Comparison of ENCODE assay signal across 8 cellular contexts in genomic region chr22:36860821-36861659, GRCh38. TPM values are rescaled to one million over a fixed set of nuclear protein-coding genes. Genes with fewer than 3 reads are reported as not detected.
DNase-seq lines count a peak whose midpoint lies in the region; ATAC-seq and TF ChIP-seq lines count a peak whose summit lies in the region.

Gene NCF4, plus strand, starts transcription at chr22:36861006. Its CDS starts 166 bp downstream, at chr22:36861172.

- H3K27ac Mint-ChIP-seq in mesothelial cell of epicardium = no peak within 1 kb of the TSS

- TF ChIP-seq CTCF in prostate gland (IDR thresholded peaks at IDR 0.05) = no peak
- TF ChIP-seq CTCF in mesothelial cell of epicardium (IDR thresholded peaks at IDR 0.05; ENCODE audit: unreplicated experiment) = no peak

- ATAC-seq in GM18867 (IDR thresholded peaks at IDR 0.05; ENCODE audit: unreplicated experiment) = peak; percentile 64
- peak; percentile 67 for ATAC-seq in HG02852 (IDR thresholded peaks at IDR 0.05; ENCODE audit: unreplicated experiment)

- peaks cover 4% of the 10 kb centered on the region for H3K27me3 ChIP-seq in prostate gland (replicated peaks; ENCODE audit: insufficient read depth)

- peaks cover 5% of the 10 kb centered on the region for H3K4me1 Mint-ChIP-seq in mesothelial cell of epicardium

- DNase-seq in central memory CD4-positive, alpha-beta T cell = peak; percentile 21
- DNase-seq in prostate gland (ENCODE audit: low spot score) = peak; percentile 24
- DNase-seq in DMS79 treated with DMSO at 0.1 percent for 48 hours (lab: John Stamatoyannopoulos, UW) = no peak
- DNase-seq in hepatic stellate cell (ENCODE audit: low spot score) = no peak
- DNase-seq in mesothelial cell of epicardium (ENCODE audit: low spot score in 2 of 2, unreplicated experiment in 2 of 2) = no peak

- intact Hi-C loops in prostate gland (cut with DNase I) = no loop called here

- no peak within 1 kb of the TSS for H3K4me3 Mint-ChIP-seq in mesothelial cell of epicardium

- TF ChIP-seq POLR2A in Raji (IDR thresholded peaks at IDR 0.05; ENCODE audit: insufficient read depth, low read depth, low read length) (peak; percentile 68), prostate gland (IDR thresholded peaks at IDR 0.05) (no peak)

- no peaks in the 10 kb centered on the region for H3K4me1 ChIP-seq in prostate gland (replicated peaks)

- H3K4me3 ChIP-seq in prostate gland = no peak within 1 kb of the TSS

- peaks cover 42% of the 10 kb centered on the region for H3K27me3 Mint-ChIP-seq in mesothelial cell of epicardium (ENCODE audit: low read depth)

- no peaks in the 10 kb centered on the region for H3K9me3 ChIP-seq in prostate gland

- H3K36me3 Mint-ChIP-seq in mesothelial cell of epicardium = no peaks in the 10 kb centered on the region

- WGBS in prostate gland = 65% methylated on average over 17 of the region's 17 CpGs

- H3K36me3 ChIP-seq in prostate gland = no peaks in the 10 kb centered on the region

- no peaks in the 10 kb centered on the region for H3K9me3 Mint-ChIP-seq in mesothelial cell of epicardium

- peak within 1 kb of the TSS; percentile 8 to 14 for H3K27ac ChIP-seq in prostate gland

RNA-seq across cellular contexts. Expression of gene NCF4, which starts in this region (rescaled TPM):
- total RNA-seq in prostate gland (1 to 10 TPM in 1 of 2 donors, under 1 TPM in 1; 0.91 to 3.5 TPM), mesothelial cell of epicardium (not detected in 3 replicates)

Comparison
In these comparisons a context has a peak if more than half of its experiments do, and no peak if none do; other contexts are left out.
1. DNase-seq: peak in central memory CD4-positive, alpha-beta T cell (single experiment) and prostate gland (single experiment); none in DMS79 treated with DMSO at 0.1 percent for 48 hours (single experiment), hepatic stellate cell (single experiment) and mesothelial cell of epicardium (0 of 2).